1 cellular context compared by ENCODE assay signal in the genomic region with DNA sequence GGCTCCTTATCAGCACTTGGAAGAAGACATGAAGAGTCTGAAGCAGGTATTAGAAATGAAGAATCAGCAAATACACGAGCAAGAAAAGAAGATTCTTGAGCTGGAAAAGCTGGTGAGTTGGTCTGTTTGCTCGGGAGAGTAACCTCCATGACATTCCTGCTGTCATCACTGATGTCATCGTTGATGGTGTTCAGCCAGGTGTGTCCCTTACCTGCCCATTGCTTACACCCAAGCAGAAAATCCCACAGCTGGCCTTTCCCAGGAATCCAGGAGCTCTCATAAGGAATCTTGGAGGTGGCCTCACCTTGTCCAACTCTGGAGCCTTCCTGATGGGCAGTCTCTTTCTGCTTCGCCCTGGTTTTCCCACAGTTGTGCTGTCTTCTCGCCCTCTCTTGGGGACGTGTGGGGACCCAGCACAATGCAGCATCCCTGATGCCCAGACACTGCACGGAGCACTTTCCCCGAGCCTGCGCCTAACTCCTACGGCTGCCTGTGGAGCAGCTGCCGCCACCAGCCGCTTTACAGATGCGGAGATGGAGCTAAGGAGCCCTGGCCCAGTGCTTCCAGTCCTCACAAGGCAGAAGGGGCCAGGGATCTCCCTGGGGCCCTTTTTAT.
TF ChIP-seq lines count a peak whose summit lies in the region.

No MANE protein-coding gene starts in this region.

TF ChIP-seq in HepG2, 621 proteins besides CTCF, POLR2A, EP300 and RAD21 (continued from another document):
- TF ChIP-seq, protein P1, sequence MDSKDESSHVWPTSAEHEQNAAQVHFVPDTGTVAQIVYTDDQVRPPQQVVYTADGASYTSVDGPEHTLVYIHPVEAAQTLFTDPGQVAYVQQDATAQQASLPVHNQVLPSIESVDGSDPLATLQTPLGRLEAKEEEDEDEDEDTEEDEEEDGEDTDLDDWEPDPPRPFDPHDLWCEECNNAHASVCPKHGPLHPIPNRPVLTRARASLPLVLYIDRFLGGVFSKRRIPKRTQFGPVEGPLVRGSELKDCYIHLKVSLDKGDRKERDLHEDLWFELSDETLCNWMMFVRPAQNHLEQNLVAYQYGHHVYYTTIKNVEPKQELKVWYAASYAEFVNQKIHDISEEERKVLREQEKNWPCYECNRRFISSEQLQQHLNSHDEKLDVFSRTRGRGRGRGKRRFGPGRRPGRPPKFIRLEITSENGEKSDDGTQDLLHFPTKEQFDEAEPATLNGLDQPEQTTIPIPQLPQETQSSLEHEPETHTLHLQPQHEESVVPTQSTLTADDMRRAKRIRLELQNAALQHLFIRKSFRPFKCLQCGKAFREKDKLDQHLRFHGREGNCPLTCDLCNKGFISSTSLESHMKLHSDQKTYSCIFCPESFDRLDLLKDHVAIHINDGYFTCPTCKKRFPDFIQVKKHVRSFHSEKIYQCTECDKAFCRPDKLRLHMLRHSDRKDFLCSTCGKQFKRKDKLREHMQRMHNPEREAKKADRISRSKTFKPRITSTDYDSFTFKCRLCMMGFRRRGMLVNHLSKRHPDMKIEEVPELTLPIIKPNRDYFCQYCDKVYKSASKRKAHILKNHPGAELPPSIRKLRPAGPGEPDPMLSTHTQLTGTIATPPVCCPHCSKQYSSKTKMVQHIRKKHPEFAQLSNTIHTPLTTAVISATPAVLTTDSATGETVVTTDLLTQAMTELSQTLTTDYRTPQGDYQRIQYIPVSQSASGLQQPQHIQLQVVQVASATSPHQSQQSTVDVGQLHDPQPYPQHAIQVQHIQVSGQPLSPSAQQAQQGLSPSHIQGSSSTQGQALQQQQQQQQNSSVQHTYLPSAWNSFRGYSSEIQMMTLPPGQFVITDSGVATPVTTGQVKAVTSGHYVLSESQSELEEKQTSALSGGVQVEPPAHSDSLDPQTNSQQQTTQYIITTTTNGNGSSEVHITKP (CRISPR knock-in tag; IDR thresholded peaks at IDR 0.05; ENCODE audit: low read depth): no peak
- TF ChIP-seq CENPX (CRISPR knock-in tag; IDR thresholded peaks at IDR 0.05) (no peak), MAFK (conservative IDR thresholded peaks at IDR 0.05 in 1 of 2, IDR thresholded peaks at IDR 0.05 in 1 of 2; ENCODE audit: low read length in 2 of 2) (peak; percentile 39 to 46; a peak in 2 of 4 replicates), MAFF (IDR thresholded peaks at IDR 0.05; ENCODE audit: low read depth, low read length) (peak; percentile 16; the same call in 1 of the 2 replicates), ZSCAN12 (CRISPR knock-in tag; IDR thresholded peaks at IDR 0.05) (no peak), ZNF510 (CRISPR knock-in tag; IDR thresholded peaks at IDR 0.05; ENCODE audit: low read depth) (no peak), AKNA (CRISPR knock-in tag; IDR thresholded peaks at IDR 0.05; ENCODE audit: borderline replicate concordance) (no peak), SP1 (IDR thresholded peaks at IDR 0.05) (no peak), SP1 (CRISPR knock-in tag; IDR thresholded peaks at IDR 0.05) (no peak), FOXO4 (CRISPR knock-in tag; conservative IDR thresholded peaks at IDR 0.05) (no peak), SATB2 (CRISPR knock-in tag; IDR thresholded peaks at IDR 0.05) (no peak), ZNF160 (CRISPR knock-in tag; IDR thresholded peaks at IDR 0.05) (no peak), MZF1 (CRISPR knock-in tag; IDR thresholded peaks at IDR 0.05; ENCODE audit: borderline replicate concordance) (no peak)
